In the genomic region with DNA sequence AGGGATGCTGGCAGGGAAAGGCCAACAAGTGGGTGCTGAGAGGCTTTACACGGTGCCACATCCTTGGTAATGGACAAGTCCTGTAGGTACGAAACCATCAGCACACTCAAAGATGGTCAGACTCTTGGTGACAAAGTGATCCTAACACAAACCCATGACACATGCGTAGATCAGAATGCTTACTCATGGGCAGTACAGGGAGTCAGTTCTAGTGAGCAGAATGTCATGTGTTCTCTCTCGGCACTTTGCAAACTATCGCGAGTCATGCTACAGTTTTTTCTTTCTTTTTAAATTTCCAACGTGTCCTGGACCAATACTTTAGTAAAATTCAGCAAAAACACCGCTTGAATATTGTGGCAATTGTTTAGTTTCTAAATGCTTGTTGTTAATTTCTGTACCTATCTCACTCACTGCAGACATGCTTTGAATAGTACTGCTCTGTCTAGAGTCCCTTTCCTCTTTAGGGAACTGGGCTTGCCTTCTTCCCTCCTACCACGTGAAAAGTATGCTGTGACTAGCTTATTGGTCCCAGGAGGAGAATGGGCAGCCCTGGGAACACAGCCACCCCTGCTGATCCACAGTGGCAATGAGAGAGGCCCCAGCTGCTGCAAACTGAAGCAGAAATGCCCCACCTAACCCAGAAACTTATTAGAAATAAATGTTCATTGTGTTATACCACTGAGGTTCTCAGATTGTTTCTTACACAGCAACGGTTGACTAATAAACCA, we compare ENCODE assay signal across 10 cellular contexts.
DNase-seq lines count a peak whose midpoint lies in the region; ATAC-seq and TF ChIP-seq lines count a peak whose summit lies in the region.
"Had no signal": no experiment of that assay in that cellular context is flagged by ENCODE, and none has a peak within 500 bp of the region (broad histone marks: within the 10 kb centered on the region; RNA-seq: fewer than 3 reads in every experiment).

No MANE protein-coding gene starts in this region.

- peak overlapping the region; percentile 10 for H4K91ac ChIP-seq in mesenchymal stem cell (ENCODE audit: low read length)

- H3K4me2 ChIP-seq in mesenchymal stem cell (ENCODE audit: low read length, poor library complexity, severe bottlenecking) = no peak overlapping the region

- no peak overlapping the region for H2BK12ac ChIP-seq in mesenchymal stem cell (ENCODE audit: low read length in 2 of 2)

- POLR2A ChIA-PET in AG04450 (lab: Yijun Ruan, JAX) = no interaction called here
- POLR2A ChIA-PET in activated CD4-positive, alpha-beta memory T cell treated with anti-CD3 and anti-CD28 coated beads, Interleukin-2, amount 10 ng/mL, durations not matched to agents 7 days and 5 days (lab: Charles Lee) = no interaction called here
- POLR2A ChIA-PET in naive thymus-derived CD8-positive, alpha-beta T cell (lab: Charles Lee) = no interaction called here

- TF ChIP-seq CTCF in AG04450 (IDR thresholded peaks at IDR 0.05; ENCODE audit: low read depth, low read length) (no peak), endodermal cell (conservative IDR thresholded peaks at IDR 0.05) (no peak)

- H3K27ac ChIP-seq in AG04450 (ENCODE audit: low read depth, low read length) (peak overlapping the region; percentile 82), endodermal cell (ENCODE audit: low read depth, low read length) (peak overlapping the region; percentile 26), mesenchymal stem cell (ENCODE audit: low read length, poor library complexity, severe bottlenecking) (peak overlapping the region; percentile 40)

- no peaks in the 10 kb centered on the region for H3K27me3 Mint-ChIP-seq in endodermal cell (ENCODE audit: insufficient read depth)
- no peaks in the 10 kb centered on the region for H3K27me3 Mint-ChIP-seq in activated CD4-positive, alpha-beta memory T cell treated with anti-CD3 and anti-CD28 coated beads, Interleukin-2, amount 10 ng/mL, durations not matched to agents 7 days and 5 days
- H3K27me3 Mint-ChIP-seq in naive thymus-derived CD8-positive, alpha-beta T cell = no peaks in the 10 kb centered on the region

- H3K4me1 Mint-ChIP-seq in endodermal cell = peaks cover 47% of the 10 kb centered on the region
- H3K4me1 Mint-ChIP-seq in activated CD4-positive, alpha-beta memory T cell treated with anti-CD3 and anti-CD28 coated beads, Interleukin-2, amount 10 ng/mL, durations not matched to agents 7 days and 5 days = peaks cover 5% of the 10 kb centered on the region
- peaks cover 7 to 29% (median 20%) of the 10 kb centered on the region in 4 donors for H3K4me1 Mint-ChIP-seq in naive thymus-derived CD8-positive, alpha-beta T cell

- H3K4me3 Mint-ChIP-seq in endodermal cell = no peak overlapping the region
- no peak overlapping the region for H3K4me3 Mint-ChIP-seq in activated CD4-positive, alpha-beta memory T cell treated with anti-CD3 and anti-CD28 coated beads, Interleukin-2, amount 10 ng/mL, durations not matched to agents 7 days and 5 days
- no peak overlapping the region for H3K4me3 Mint-ChIP-seq in naive thymus-derived CD8-positive, alpha-beta T cell

- no peak overlapping the region for H2BK120ac ChIP-seq in mesenchymal stem cell (ENCODE audit: low read depth, low read length)

- H3K36me3 Mint-ChIP-seq in endodermal cell (ENCODE audit: low read depth) = peaks cover 10% of the 10 kb centered on the region
- H3K36me3 Mint-ChIP-seq in activated CD4-positive, alpha-beta memory T cell treated with anti-CD3 and anti-CD28 coated beads, Interleukin-2, amount 10 ng/mL, durations not matched to agents 7 days and 5 days (ENCODE audit: low read depth) = peaks cover 8% of the 10 kb centered on the region
- peaks cover 0 to 17% (median 0%) of the 10 kb centered on the region in 3 donors for H3K36me3 Mint-ChIP-seq in naive thymus-derived CD8-positive, alpha-beta T cell

- peaks cover 28% of the 10 kb centered on the region for H3K79me1 ChIP-seq in mesenchymal stem cell (replicated peaks; ENCODE audit: low read length, poor library complexity, severe bottlenecking)

- peak overlapping the region; percentile 68 for H2AK5ac ChIP-seq in mesenchymal stem cell (ENCODE audit: low read length, severe bottlenecking)

- no peak overlapping the region for H2BK15ac ChIP-seq in mesenchymal stem cell (ENCODE audit: low read depth, poor library complexity, severe bottlenecking)

- H3K27me3 ChIP-seq in AG04450 (ENCODE audit: control insufficient read depth, insufficient read depth, low read length) (no peaks in the 10 kb centered on the region), endodermal cell (ENCODE audit: control insufficient read depth, insufficient read depth, low read length, poor library complexity, severe bottlenecking) (no peaks in the 10 kb centered on the region), mesenchymal stem cell (ENCODE audit: control insufficient read depth in 1 of 2, insufficient read depth in 1 of 2, low read length in 2 of 2) (no peaks in the 10 kb centered on the region)

- H3K27ac Mint-ChIP-seq in endodermal cell = no peak overlapping the region
- no peak overlapping the region for H3K27ac Mint-ChIP-seq in activated CD4-positive, alpha-beta memory T cell treated with anti-CD3 and anti-CD28 coated beads, Interleukin-2, amount 10 ng/mL, durations not matched to agents 7 days and 5 days
- H3K27ac Mint-ChIP-seq in naive thymus-derived CD8-positive, alpha-beta T cell = peak overlapping the region in 1 of 10 donors; percentile 68

- peaks cover 18% of the 10 kb centered on the region for H3K4me1 ChIP-seq in endodermal cell (ENCODE audit: control insufficient read depth, insufficient read depth, low read length)
- H3K4me1 ChIP-seq in mesenchymal stem cell (ENCODE audit: control insufficient read depth, insufficient read depth, low read depth, low read length) = peaks cover 7% of the 10 kb centered on the region

- H3K18ac ChIP-seq in mesenchymal stem cell (ENCODE audit: low read depth in 1 of 2, low read length in 2 of 2) = peak overlapping the region in 1 of 2 experiments; percentile 67

- H3K4ac ChIP-seq in mesenchymal stem cell (ENCODE audit: low read depth in 1 of 2, low read length in 2 of 2) = peak overlapping the region in 1 of 2 experiments; percentile 68

- H2AFZ ChIP-seq in mesenchymal stem cell (ENCODE audit: low read depth, low read length) = no peak overlapping the region

- WGBS in endodermal cell (ENCODE audit: insufficient coverage in 1 of 2, insufficient read length in 1 of 2), 2 experiments = 92 to 99% methylated on average over 8 to 10 of the region's 10 CpGs
- 64% methylated on average over 7 of the region's 10 CpGs for WGBS in mesenchymal stem cell

- CTCF ChIA-PET in AG04450 (lab: Charles Lee) = no interaction called here
- CTCF ChIA-PET in activated CD4-positive, alpha-beta memory T cell treated with anti-CD3 and anti-CD28 coated beads, Interleukin-2, amount 10 ng/mL, durations not matched to agents 7 days and 5 days (lab: Charles Lee) = no interaction called here

- H3K36me3 ChIP-seq in endodermal cell (ENCODE audit: control insufficient read depth, insufficient read depth, low read length) = peaks cover 5% of the 10 kb centered on the region
- H3K36me3 ChIP-seq in mesenchymal stem cell (ENCODE audit: control insufficient read depth in 1 of 2, insufficient read depth in 2 of 2, low read depth in 1 of 2, low read length in 2 of 2) = peaks cover 11% of the 10 kb centered on the region in 2 experiments

- peak; percentile 38 for DNase-seq in AG04450 (ENCODE audit: low read depth, low spot score)
- peak; percentile 52 for DNase-seq in M059J (ENCODE audit: low read depth)
- no peak for DNase-seq in endodermal cell
- DNase-seq in mesenchymal stem cell = peak; percentile 82
- DNase-seq in activated CD4-positive, alpha-beta memory T cell treated with anti-CD3 and anti-CD28 coated beads, Interleukin-2, amount 10 ng/mL, durations not matched to agents 7 days and 5 days = no peak
- DNase-seq in islet precursor cell = no peak
- no peak for DNase-seq in naive thymus-derived CD8-positive, alpha-beta T cell
- DNase-seq: DMS 273 treated with DMSO at 0.1 percent for 48 hours, NCI-H1105 treated with DMSO at 0.1 percent for 48 hours had no signal

- H3K14ac ChIP-seq in mesenchymal stem cell (ENCODE audit: low read length in 2 of 2) = no peak overlapping the region

- H2BK5ac ChIP-seq in mesenchymal stem cell (ENCODE audit: low read depth, low read length, poor library complexity, severe bottlenecking) = no peak overlapping the region

- ATAC-seq in HG03378 (IDR thresholded peaks at IDR 0.05; ENCODE audit: unreplicated experiment) = no peak
- no peak for ATAC-seq in naive thymus-derived CD8-positive, alpha-beta T cell

- no peak overlapping the region for H3K4me3 ChIP-seq in AG04450 (ENCODE audit: low read depth, low read length)
- no peak overlapping the region for H3K4me3 ChIP-seq in endodermal cell (ENCODE audit: low read length)
- H3K4me3 ChIP-seq in mesenchymal stem cell (ENCODE audit: insufficient read depth in 1 of 2, low read depth in 1 of 2, low read length in 2 of 2) = peak overlapping the region in 1 of 2 experiments; percentile 10

- H4K8ac ChIP-seq in mesenchymal stem cell (ENCODE audit: low read length) = no peak overlapping the region

- H3K9me3 ChIP-seq in AG04450 (ENCODE audit: control insufficient read depth, insufficient read depth, low read length) (no peaks in the 10 kb centered on the region), endodermal cell (ENCODE audit: control insufficient read depth, low read length) (no peaks in the 10 kb centered on the region), mesenchymal stem cell (ENCODE audit: control insufficient read depth, low read length) (no peaks in the 10 kb centered on the region)

- no peak overlapping the region for H3K23ac ChIP-seq in mesenchymal stem cell (ENCODE audit: low read length in 2 of 2)

- no peaks in the 10 kb centered on the region for H3K9me3 Mint-ChIP-seq in endodermal cell
- no peaks in the 10 kb centered on the region for H3K9me3 Mint-ChIP-seq in activated CD4-positive, alpha-beta memory T cell treated with anti-CD3 and anti-CD28 coated beads, Interleukin-2, amount 10 ng/mL, durations not matched to agents 7 days and 5 days
- no peaks in the 10 kb centered on the region for H3K9me3 Mint-ChIP-seq in naive thymus-derived CD8-positive, alpha-beta T cell

- H3K9ac ChIP-seq in endodermal cell (ENCODE audit: extremely low read depth, low read length, poor library complexity, severe bottlenecking) (no peak overlapping the region), mesenchymal stem cell (ENCODE audit: low read length) (peak overlapping the region; percentile 64)

Comparison
In these comparisons a context has a peak if more than half of its experiments do, and no peak if none do; other contexts are left out.
1. DNase-seq: peak in AG04450 (single experiment), M059J (single experiment) and mesenchymal stem cell (single experiment); none in endodermal cell (single experiment), activated CD4-positive, alpha-beta memory T cell treated with anti-CD3 and anti-CD28 coated beads, Interleukin-2, amount 10 ng/mL, durations not matched to agents 7 days and 5 days (single experiment), islet precursor cell (single experiment) and naive thymus-derived CD8-positive, alpha-beta T cell (0 of 10).
2. H3K27ac ChIP-seq: peak in every context shown above with its lines; median percentile 82 in AG04450; 40 in mesenchymal stem cell; 26 in endodermal cell.